Comparison of ENCODE assay signal across 8 cellular contexts in genomic region chr1:20633190-20634064, GRCh38. TPM values are rescaled to one million over a fixed set of nuclear protein-coding genes. Genes with fewer than 3 reads are reported as not detected.
DNase-seq lines count a peak whose midpoint lies in the region; ATAC-seq, FAIRE-seq and TF ChIP-seq lines count a peak whose summit lies in the region.

TSS of gene PINK1 (plus strand) at chr1:20633458. CDS start at chr1:20633549, 91 bp downstream.

- peaks cover 0 to 3% of the 10 kb centered on the region in 2 experiments for H3K36me3 ChIP-seq in keratinocyte (ENCODE audit: control insufficient read depth in 2 of 2, extremely low read depth in 1 of 2, insufficient read depth in 2 of 2, low read length in 2 of 2)

- no peaks in the 10 kb centered on the region for H3K9me3 ChIP-seq in keratinocyte (ENCODE audit: control insufficient read depth, low read depth, low read length)

- H3K4me2 ChIP-seq in keratinocyte (ENCODE audit: control insufficient read depth, extremely low read depth, insufficient read depth, low read depth, low read length): peak within 1 kb of the TSS; percentile 93

- H3K79me2 ChIP-seq in keratinocyte (ENCODE audit: control insufficient read depth, insufficient read depth, low read length): no peaks in the 10 kb centered on the region

- no peak for FAIRE-seq in keratinocyte (lab: Jason Lieb, UNC)

- H3K27me3 ChIP-seq in keratinocyte (ENCODE audit: control insufficient read depth, extremely low read depth, insufficient read depth, low read length): no peaks in the 10 kb centered on the region

- H3K9ac ChIP-seq in keratinocyte (ENCODE audit: control insufficient read depth, extremely low read depth, insufficient read depth, low read length): peak within 1 kb of the TSS; percentile 89

- no peaks in the 10 kb centered on the region for H4K20me1 ChIP-seq in keratinocyte (ENCODE audit: control insufficient read depth, extremely low read depth, insufficient read depth, low read length)

- peak within 1 kb of the TSS; percentile 65 for H3K27ac ChIP-seq in keratinocyte (ENCODE audit: control insufficient read depth, insufficient read depth, low read length)

- peak within 1 kb of the TSS; percentile 65 for H2AFZ ChIP-seq in keratinocyte (ENCODE audit: control insufficient read depth, low read length)

- peak within 1 kb of the TSS; percentile 66 to 73 (median 72) for H3K4me3 ChIP-seq in keratinocyte (ENCODE audit: control insufficient read depth in 2 of 3, extremely low read depth in 1 of 3, insufficient read depth in 2 of 3, low read depth in 1 of 3, low read length in 3 of 3)

- DNase-seq in GM10266 (ENCODE audit: extremely low spot score) (peak; percentile 94), NCI-H2196 treated with DMSO at 0.1 percent for 48 hours (lab: John Stamatoyannopoulos, UW; ENCODE audit: unreplicated experiment) (peak; percentile 69), cerebellum (ENCODE audit: low spot score) (peak; percentile 92), keratinocyte (ENCODE audit: low read depth, low spot score) (no peak)
- DNase-seq in activated CD4-positive, alpha-beta T cell treated with anti-CD3 and anti-CD28 coated beads for 1 hour: peak; percentile 81
- DNase-seq in stimulated activated CD4-positive, alpha-beta T cell treated with anti-CD3 and anti-CD28 coated beads, Interleukin-12 subunit alpha, Interleukin-12 subunit beta, amount 100 ng/mL, for 48 hours (ENCODE audit: low read depth in 2 of 3, low spot score in 1 of 3): peak; percentile 72 to 94 (median 80)

- ATAC-seq in HG02885 (IDR thresholded peaks at IDR 0.05; ENCODE audit: poor library complexity, unreplicated experiment) (peak; percentile 65), HG02610 (IDR thresholded peaks at IDR 0.05; ENCODE audit: unreplicated experiment) (no peak)

- no peaks in the 10 kb centered on the region for H3K9me1 ChIP-seq in keratinocyte (ENCODE audit: control insufficient read depth, extremely low read depth, insufficient read depth, low read length)

- dilution Hi-C loops in keratinocyte (cut with MboI; ENCODE audit: extremely low pct_ligation_motif_present, low sequenced_read_pairs): no loop called here

- H3K4me1 ChIP-seq in keratinocyte (ENCODE audit: control insufficient read depth, extremely low read depth, insufficient read depth, low read length): peaks cover 13% of the 10 kb centered on the region

- TF ChIP-seq CTCF in GM10266 (IDR thresholded peaks at IDR 0.05; ENCODE audit: control insufficient read depth, insufficient read depth, low read depth, missing control alignments): peak; percentile 99
- peak; percentile 92 to 95 (median 92) for TF ChIP-seq CTCF in keratinocyte (optimal IDR thresholded peaks at IDR 0.05 in 1 of 3, IDR thresholded peaks at IDR 0.05 in 1 of 3, conservative IDR thresholded peaks at IDR 0.05 in 1 of 3; ENCODE audit: extremely low read depth in 1 of 3, insufficient read depth in 2 of 3, low read length in 3 of 3)

RNA-seq across cellular contexts. Expression of gene PINK1, which starts in this region (rescaled TPM):
- 43.5 TPM for total RNA-seq in cerebellum
- 44.6 to 58.1 TPM (median 55.9 TPM) in 3 replicates for polyA plus RNA-seq in keratinocyte
- polyA plus RNA-seq in keratinocyte (2011; ENCODE audit: low read depth): 43.0 TPM
- polyA plus RNA-seq in keratinocyte (2011; cell fraction: cytosol; rRNA removed): 41.8 and 59.8 TPM in 2 replicates
- polyA plus RNA-seq in keratinocyte (2011; cell fraction: nucleus; rRNA removed): 46.3 and 47.8 TPM in 2 replicates
- 57.0 and 60.7 TPM in 2 replicates for polyA plus RNA-seq in keratinocyte (2012; ENCODE audit: low replicate concordance)
- polyA minus RNA-seq in keratinocyte: 33.8 to 49.6 TPM (median 41.3 TPM) in 3 replicates
- 47.2 TPM for polyA minus RNA-seq in keratinocyte (2011; cell fraction: cytosol; rRNA and poly(A)+ RNA removed)
- polyA minus RNA-seq in keratinocyte (2011; cell fraction: nucleus; rRNA and poly(A)+ RNA removed): 20.0 and 20.3 TPM in 2 replicates
